ENCODE assay signal across 10 cellular contexts in genomic region chr1:184945678-184946412, GRCh38. TPM values are rescaled to one million over a fixed set of nuclear protein-coding genes. Genes with fewer than 3 reads are reported as not detected.
DNase-seq lines count a peak whose midpoint lies in the region; ATAC-seq, FAIRE-seq and TF ChIP-seq lines count a peak whose summit lies in the region.
"Had no signal": no experiment of that assay in that cellular context is flagged by ENCODE, and none has a peak within 500 bp of the region (broad histone marks: within the 10 kb centered on the region; RNA-seq: fewer than 3 reads in every experiment).

No MANE protein-coding gene starts in this region.

- RAD21 ChIA-PET in GM12878 (lab: Charles Lee; ENCODE audit: unreplicated experiment): interaction anchor here (0.9 to 2.4 kb wide), 3 partner anchors 25 to 36 kb away, joined by 5 to 9 read pairs (median 8); no protein-coding TSS in a partner anchor

- TF ChIP-seq POLR2A in GM12878 (IDR thresholded peaks at IDR 0.05; ENCODE audit: low read depth, low read length): no peak
- TF ChIP-seq POLR2A in Peyer's patch (IDR thresholded peaks at IDR 0.05): no peak

- peak; percentile 57 to 80; a peak in 2 of 4 replicates for TF ChIP-seq EP300 in GM12878 (IDR thresholded peaks at IDR 0.05; ENCODE audit: borderline replicate concordance in 1 of 2, control insufficient read depth in 1 of 2, low read depth in 2 of 2, low read length in 2 of 2)

- CTCF ChIA-PET in GM12878 (lab: Yijun Ruan, JAX): interaction anchor here (1.1 to 1.2 kb wide), 2 partner anchors 27 to 56 kb away, joined by 3 read pairs; no protein-coding TSS in a partner anchor

- in situ Hi-C loops in GM13976 (cut with MboI; ENCODE audit: low sequenced_read_pairs, unreplicated experiment): no loop called here
- in situ Hi-C loops in GM12878 (cut with MboI): no loop called here

- TF ChIP-seq RAD21 in GM12878 (IDR thresholded peaks at IDR 0.05; ENCODE audit: insufficient read depth, low read depth, low read length): no peak

- H3K9me3 ChIP-seq in GM12878 (replicated peaks; ENCODE audit: control insufficient read depth, insufficient read depth, low read length) (no peaks in the 10 kb centered on the region; the same call in 2 of the 3 replicates), Peyer's patch (no peaks in the 10 kb centered on the region)
- H3K9me3 ChIP-seq: tibial nerve had no signal

- no peaks in the 10 kb centered on the region for H3K27me3 ChIP-seq in GM12878 (replicated peaks in 1 of 2; ENCODE audit: control insufficient read depth in 2 of 2, insufficient read depth in 2 of 2, low read length in 1 of 2)
- no peaks in the 10 kb centered on the region for H3K27me3 ChIP-seq in Peyer's patch
- H3K27me3 ChIP-seq: tibial nerve had no signal

- H4K20me1 ChIP-seq in GM12878 (ENCODE audit: control insufficient read depth, insufficient read depth): no peaks in the 10 kb centered on the region

- DNase-seq in GM13976 (ENCODE audit: low spot score) (peak; percentile 51), GM12878 (ENCODE audit: low read depth, low spot score) (peak; percentile 31), renal cortical epithelial cell (ENCODE audit: low read depth) (peak; percentile 38), Peyer's patch (no peak), NCI-H2227 treated with DMSO at 0.1 percent for 48 hours (lab: John Stamatoyannopoulos, UW) (no peak), omental fat pad (ENCODE audit: low spot score) (no peak), C1 segment of cervical spinal cord (lab: John Stamatoyannopoulos, UW) (no peak)

- ATAC-seq in HG02981 (IDR thresholded peaks at IDR 0.05; ENCODE audit: unreplicated experiment) (peak; percentile 37), GM12878 (peak; percentile 54), omental fat pad (ENCODE audit: low FRiP score) (no peak)

- H3K36me3 ChIP-seq in GM12878 (ENCODE audit: control insufficient read depth in 2 of 2, insufficient read depth in 2 of 2, low read length in 1 of 2) (no peaks in the 10 kb centered on the region), Peyer's patch (no peaks in the 10 kb centered on the region)
- H3K36me3 ChIP-seq: tibial nerve had no signal

- H2AFZ ChIP-seq in GM12878 (ENCODE audit: control insufficient read depth, low read depth, low read length): no peak overlapping the region

- H3K4me3 ChIP-seq in GM12878 (0 out of 2 replicates have a peak overlapping the region, but pooled peaks have one; percentile 14), Peyer's patch (no peak overlapping the region)
- H3K4me3 ChIP-seq: tibial nerve had no signal

- no peak for TF ChIP-seq CTCF in GM13976 (IDR thresholded peaks at IDR 0.05; ENCODE audit: borderline replicate concordance, control extremely low read depth, extremely low read depth, insufficient read depth, missing control alignments)
- no peak for TF ChIP-seq CTCF in GM12878 (IDR thresholded peaks at IDR 0.05 in 2 of 3, conservative IDR thresholded peaks at IDR 0.05 in 1 of 3; ENCODE audit: control insufficient read depth in 2 of 3, extremely low read depth in 1 of 3, insufficient read depth in 1 of 3, low read depth in 3 of 3, low read length in 3 of 3)
- TF ChIP-seq CTCF in Peyer's patch (IDR thresholded peaks at IDR 0.05): no peak
- no peak for TF ChIP-seq CTCF in omental fat pad (IDR thresholded peaks at IDR 0.05)

- POLR2A ChIA-PET in GM12878 (lab: Charles Lee): interaction anchor here (1.1 kb wide), 1 partner anchor 28 kb away, joined by 5 read pairs; the partner anchor contains the start of gene NIBAN1

- 67% methylated on average over 5 of the region's 5 CpGs for WGBS in GM12878 (ENCODE audit: insufficient coverage, insufficient replicate concordance, low lambda C conversion rate, missing lambda C conversion rate)

- peaks cover 28% of the 10 kb centered on the region for H3K4me1 ChIP-seq in GM12878 (ENCODE audit: control insufficient read depth, insufficient read depth, low read length)
- H3K4me1 ChIP-seq in Peyer's patch: no peaks in the 10 kb centered on the region

- peak; percentile 76 for FAIRE-seq in GM12878 (lab: Jason Lieb, UNC)
- FAIRE-seq: astrocyte had no signal

- H3K27ac ChIP-seq in GM12878 (ENCODE audit: control insufficient read depth, insufficient read depth) (peak overlapping the region; percentile 46), Peyer's patch (peak overlapping the region in 1 of 4 donors; percentile 26)

- SMC1A ChIA-PET in GM12878 (lab: Charles Lee; ENCODE audit: uncharacterized antibody, unreplicated experiment): interaction anchor here (0.6 to 4.1 kb wide), 9 partner anchors 8 to 140 kb away, joined by 3 to 19 read pairs (median 3); no protein-coding TSS in a partner anchor

- no peak overlapping the region for H3K9ac ChIP-seq in GM12878 (ENCODE audit: control insufficient read depth, insufficient read depth, low read length)

- intact Hi-C loops in GM12878 (cut with micrococcal nuclease; ENCODE audit: unreplicated experiment): loop anchor here (1.0 to 5.0 kb wide), 2 partner anchors 28 to 79 kb away; partner anchors contain the start of gene NIBAN1

- BruUV-seq in GM12878 (replicated peaks; lab: Mats Ljungman, UMichigan): no TSS peak

- peak overlapping the region; percentile 67 for H3K4me2 ChIP-seq in GM12878 (ENCODE audit: control insufficient read depth, insufficient read depth)

- peaks cover 6% of the 10 kb centered on the region for H3K79me2 ChIP-seq in GM12878 (ENCODE audit: control insufficient read depth, insufficient read depth, low read length)

TF ChIP-seq in GM12878, 131 proteins besides CTCF, POLR2A, EP300 and RAD21 (continues in another document):
- no peak for TF ChIP-seq RFX5 (IDR thresholded peaks at IDR 0.05; ENCODE audit: low read depth, low read length)
- no peak for TF ChIP-seq ZNF687 (IDR thresholded peaks at IDR 0.05)
- TF ChIP-seq MAX (IDR thresholded peaks at IDR 0.05; ENCODE audit: low read depth, low read length): no peak

RNA-seq across cellular contexts. Expression of gene NIBAN1, which starts 28.5 kb away (rescaled TPM):
- 16.0 and 19.5 TPM in 2 replicates for total RNA-seq in GM12878 (2013; cell fraction: nucleolus; rRNA removed)
- total RNA-seq in GM12878 (2014; rRNA removed) (59.4 and 63.8 TPM in 2 replicates), GM12878 (2014; rRNA removed; fragmentation: Illumina TruSeq; extraction: Trizol) (58.9 and 59.9 TPM in 2 replicates), GM12878 (2021) (66.4 and 67.8 TPM in 2 replicates), renal cortical epithelial cell (21.5 and 30.2 TPM in 2 replicates), Peyer's patch (10 to 100 TPM in 2 of 4 donors, 1 to 10 TPM in 2; 7.7 to 32.2 (median 9.5) TPM), omental fat pad (10 to 100 TPM; 10.7 to 34.7 (median 15.8) TPM)
- polyA plus RNA-seq in GM12878 (2011; ENCODE audit: low read depth): 11.4 TPM
- polyA plus RNA-seq in GM12878 (2011; rRNA removed) (14.0 and 14.3 TPM in 2 replicates), GM12878 (2014; fragmentation: Illumina TruSeq; extraction: Trizol) (62.3 and 69.0 TPM in 2 replicates), GM12878 (2014; fragmentation: Nextera tagmentation; extraction: Ambion mirVana) (10 to 100 TPM; 11.2 to 15.1 TPM), GM12878 (2014; rRNA removed) (40.0 and 40.9 TPM in 2 replicates), GM12878 (2016; fragmentation: Nextera tagmentation; extraction: Ambion mirVana) (10 to 100 TPM; 42.6 to 45.9 TPM)
- 9.7 and 10.6 TPM in 2 replicates for polyA plus RNA-seq in GM12878 (2011; cell fraction: cytosol; rRNA removed)
- 9.3 and 16.1 TPM in 2 replicates for polyA plus RNA-seq in GM12878 (2011; cell fraction: nucleus; rRNA removed)
- polyA plus RNA-seq in GM12878 (2012): 15.2 TPM in 2 replicates
- 18.1 and 19.2 TPM in 2 replicates for polyA minus RNA-seq in GM12878 (2011; rRNA and poly(A)+ RNA removed)
- 7.4 and 10.1 TPM in 2 replicates for polyA minus RNA-seq in GM12878 (2011; cell fraction: cytosol; rRNA and poly(A)+ RNA removed)
- 8.0 and 15.4 TPM in 2 replicates for polyA minus RNA-seq in GM12878 (2011; cell fraction: nucleus; rRNA and poly(A)+ RNA removed)

Comparison
In these comparisons a context has a peak if more than half of its experiments do, and no peak if none do; other contexts are left out.
1. DNase-seq: peak in GM13976 (single experiment), GM12878 (single experiment) and renal cortical epithelial cell (single experiment); none in Peyer's patch (0 of 3), NCI-H2227 treated with DMSO at 0.1 percent for 48 hours (single experiment), omental fat pad (single experiment) and C1 segment of cervical spinal cord (0 of 14).